8 cellular contexts compared by ENCODE assay signal in genomic region chr7:151233111-151233701, GRCh38. TPM values are rescaled to one million over a fixed set of nuclear protein-coding genes. Genes with fewer than 3 reads are reported as not detected.
A peak's percentile ranks its signal among the peaks of the same experiment; 100 is the strongest.
DNase-seq lines count a peak whose midpoint lies in the region; ATAC-seq, FAIRE-seq and TF ChIP-seq lines count a peak whose summit lies in the region.

No MANE protein-coding gene starts in this region.

- H3K27ac Mint-ChIP-seq in astrocyte (ENCODE audit: unreplicated experiment): peak overlapping the region; percentile 100
- H3K27ac Mint-ChIP-seq in immature natural killer cell: peak overlapping the region; percentile 95 to 99 (median 99)

- H3K4me3 ChIP-seq in astrocyte (ENCODE audit: insufficient read depth, low read depth, low read length): peak overlapping the region; percentile 93

- peak overlapping the region; percentile 94 for H3K4me2 ChIP-seq in astrocyte (ENCODE audit: low read length)

- no peak for FAIRE-seq in HTR-8/SVneo (lab: Jason Lieb, UNC)
- FAIRE-seq in astrocyte (lab: Jason Lieb, UNC): no peak

- H3K36me3 ChIP-seq in astrocyte (ENCODE audit: insufficient read depth, low read length): peaks cover 16% of the 10 kb centered on the region

- H4K20me1 ChIP-seq in astrocyte (ENCODE audit: insufficient read depth, low read length): peaks cover 52% of the 10 kb centered on the region

- H3K4me1 Mint-ChIP-seq in astrocyte (ENCODE audit: low read depth, unreplicated experiment) (peaks cover 23% of the 10 kb centered on the region), immature natural killer cell (peaks cover 39 to 48% of the 10 kb centered on the region in 2 donors)

- peaks cover 22% of the 10 kb centered on the region for H3K4me1 ChIP-seq in astrocyte (ENCODE audit: insufficient read depth, low read length)

- no peak for TF ChIP-seq CTCF in astrocyte (IDR thresholded peaks at IDR 0.05; ENCODE audit: insufficient read depth, low read depth, low read length)

- H3K27ac ChIP-seq in astrocyte (ENCODE audit: low read depth, low read length): peak overlapping the region; percentile 95

- peaks cover 64% of the 10 kb centered on the region for H3K79me2 ChIP-seq in astrocyte (ENCODE audit: insufficient read depth, low read length)

- peak overlapping the region; percentile 97 for H3K9ac ChIP-seq in astrocyte (ENCODE audit: low read length)

- peaks cover 10% of the 10 kb centered on the region for H3K36me3 Mint-ChIP-seq in astrocyte (ENCODE audit: low read depth, unreplicated experiment)
- peaks cover 0 to 4% (median 0%) of the 10 kb centered on the region in 3 donors for H3K36me3 Mint-ChIP-seq in immature natural killer cell

- H2AFZ ChIP-seq in astrocyte (ENCODE audit: low read depth, low read length): peak overlapping the region; percentile 29

- H3K27me3 Mint-ChIP-seq in astrocyte (ENCODE audit: low read depth, unreplicated experiment): no peaks in the 10 kb centered on the region
- peaks cover 2 to 19% (median 8%) of the 10 kb centered on the region in 3 donors for H3K27me3 Mint-ChIP-seq in immature natural killer cell (ENCODE audit: low read depth in 3 of 3)

- no peaks in the 10 kb centered on the region for H3K9me3 Mint-ChIP-seq in astrocyte (ENCODE audit: unreplicated experiment)
- H3K9me3 Mint-ChIP-seq in immature natural killer cell: no peaks in the 10 kb centered on the region

- ATAC-seq in GM18867 (IDR thresholded peaks at IDR 0.05; ENCODE audit: unreplicated experiment): peak; percentile 36

- H3K4me3 Mint-ChIP-seq in astrocyte (ENCODE audit: unreplicated experiment) (peak overlapping the region; percentile 100), immature natural killer cell (peak overlapping the region; percentile 99 to 100 (median 100))

- DNase-seq in A172 (ENCODE audit: low spot score): peak; percentile 76
- DNase-seq in HTR-8/SVneo (ENCODE audit: insufficient read length, low spot score): peak; percentile 68
- peak; percentile 55 for DNase-seq in T-helper 22 cell (ENCODE audit: low read depth)
- peak; percentile 79 for DNase-seq in astrocyte (ENCODE audit: low read depth)
- peak; percentile 54 to 64 (median 56) for DNase-seq in immature natural killer cell
- DNase-seq in stimulated activated CD4-positive, alpha-beta T cell treated with anti-CD3 and anti-CD28 coated beads, Interleukin-15, amount 100 ng/mL, for 24 hours: peak; percentile 88
- DNase-seq in NCI-H1092 treated with DMSO at 0.1 percent for 48 hours (lab: John Stamatoyannopoulos, UW): no peak

- H3K27me3 ChIP-seq in astrocyte (ENCODE audit: insufficient read depth, low read length): no peaks in the 10 kb centered on the region

- no peaks in the 10 kb centered on the region for H3K9me3 ChIP-seq in astrocyte (ENCODE audit: insufficient read depth, low read depth, low read length)

RNA-seq across cellular contexts. Expression of gene CHPF2, which starts 0.9 kb away (rescaled TPM):
- total RNA-seq in A172 (2014; rRNA removed; shearing (Covaris generic)): 36.5 and 37.8 TPM in 2 replicates
- total RNA-seq in astrocyte: 84.7 and 101 TPM in 2 replicates
- 10 to 100 TPM; 23.0 to 39.2 (median 35.4) TPM for polyA plus RNA-seq in immature natural killer cell

RNA-seq across cellular contexts. Expression of gene ABCF2, which starts 6.2 kb away (rescaled TPM):
- total RNA-seq in A172 (2014; rRNA removed; shearing (Covaris generic)): 55.6 and 65.6 TPM in 2 replicates
- 53.2 and 54.3 TPM in 2 replicates for total RNA-seq in astrocyte
- polyA plus RNA-seq in immature natural killer cell: 10 to 100 TPM; 24.2 to 35.4 (median 31.7) TPM

RNA-seq across cellular contexts. Expression of gene SMARCD3, which starts 15.3 kb away (rescaled TPM):
- 22.2 and 26.7 TPM in 2 replicates for total RNA-seq in A172 (2014; rRNA removed; shearing (Covaris generic))
- 47.7 and 50.0 TPM in 2 replicates for total RNA-seq in astrocyte
- polyA plus RNA-seq in immature natural killer cell: 1 to 10 TPM; 1.2 to 3.9 (median 2.6) TPM

RNA-seq across cellular contexts. Expression of gene H2BK1, which starts 22.9 kb away (rescaled TPM):
- total RNA-seq in A172 (2014; rRNA removed; shearing (Covaris generic)): not detected in 2 replicates
- not detected in 2 replicates for total RNA-seq in astrocyte
- not detected for polyA plus RNA-seq in immature natural killer cell

RNA-seq across cellular contexts. Expression of gene ASB10, which starts 46.2 kb away (rescaled TPM):
- total RNA-seq in A172 (2014; rRNA removed; shearing (Covaris generic)): not detected in 2 replicates
- not detected in 2 replicates for total RNA-seq in astrocyte
- polyA plus RNA-seq in immature natural killer cell: not detected
